10 cellular contexts compared by ENCODE assay signal in the genomic region with DNA sequence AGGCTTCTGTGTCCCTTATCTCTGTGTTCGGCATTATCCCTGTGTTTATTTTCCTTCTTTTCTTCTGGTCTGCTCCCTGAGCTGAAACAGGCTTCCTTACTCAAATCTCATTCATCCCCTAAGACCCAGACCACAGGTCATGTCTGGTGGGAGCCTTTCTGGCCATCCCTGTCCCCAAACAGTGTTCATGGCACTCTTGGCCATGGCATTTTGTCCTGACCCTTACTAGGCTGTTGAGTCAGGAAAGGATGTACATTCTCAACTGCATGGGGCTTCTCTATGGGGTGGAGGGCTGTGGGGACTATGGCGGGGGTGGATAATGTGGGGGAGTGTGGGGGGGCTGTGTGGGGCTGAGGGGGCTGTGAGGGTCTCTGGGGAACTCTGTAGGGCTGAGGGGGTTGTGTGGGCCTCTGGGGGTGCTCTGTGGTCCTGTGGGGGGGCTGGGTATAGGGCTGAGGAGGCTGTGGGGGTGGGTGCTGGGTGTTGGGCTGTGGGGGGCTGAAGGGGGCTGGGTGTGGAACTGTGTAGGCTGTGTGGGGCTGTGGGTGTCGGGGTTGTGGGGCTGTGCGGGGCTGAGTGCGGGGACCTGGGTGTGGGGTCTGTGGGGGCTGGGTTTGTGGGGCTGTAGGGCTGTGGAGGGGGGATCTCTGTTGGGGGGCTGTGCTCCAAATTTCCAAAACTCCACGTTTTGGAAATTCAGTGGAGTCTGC.
DNase-seq lines count a peak whose midpoint lies in the region; ATAC-seq and TF ChIP-seq lines count a peak whose summit lies in the region.
"Had no signal": no experiment of that assay in that cellular context is flagged by ENCODE, and none has a peak within 500 bp of the region (broad histone marks: within the 10 kb centered on the region; RNA-seq: fewer than 3 reads in every experiment).

No MANE protein-coding gene starts in this region.

- H3K9ac ChIP-seq in smooth muscle cell (ENCODE audit: low read depth): peak overlapping the region; percentile 87

- CTCF ChIA-PET in activated CD8-positive, alpha-beta T cell treated with anti-CD3 and anti-CD28 coated beads, Interleukin-2, amount 10 ng/mL, durations not matched to agents 7 days and 5 days (lab: Charles Lee): interaction anchor here (2.8 kb wide), 1 partner anchor 44 kb away, joined by 15 read pairs; no protein-coding TSS in a partner anchor

- H4K20me1 ChIP-seq in smooth muscle cell (ENCODE audit: low read depth): no peaks in the 10 kb centered on the region

- H3K27me3 Mint-ChIP-seq in activated CD8-positive, alpha-beta T cell treated with anti-CD3 and anti-CD28 coated beads, Interleukin-2, amount 10 ng/mL, durations not matched to agents 7 days and 5 days (ENCODE audit: low read depth): no peaks in the 10 kb centered on the region

- WGBS in smooth muscle cell (ENCODE audit: low lambda C conversion rate): 19% methylated on average over 2 of the region's 6 CpGs

- H3K4me1 ChIP-seq in smooth muscle cell (ENCODE audit: low read depth): no peaks in the 10 kb centered on the region

- H3K27ac Mint-ChIP-seq in activated CD8-positive, alpha-beta T cell treated with anti-CD3 and anti-CD28 coated beads, Interleukin-2, amount 10 ng/mL, durations not matched to agents 7 days and 5 days: no peak overlapping the region
- H3K27ac Mint-ChIP-seq: activated naive CD4-positive, alpha-beta T cell treated with anti-CD3 and anti-CD28 coated beads for 36 hours had no signal

- H3K4me3 Mint-ChIP-seq in activated CD8-positive, alpha-beta T cell treated with anti-CD3 and anti-CD28 coated beads, Interleukin-2, amount 10 ng/mL, durations not matched to agents 7 days and 5 days: peak overlapping the region; percentile 36

- in situ Hi-C loops in G401 (cut with HindIII; ENCODE audit: low sequenced_read_pairs): no loop called here

- H3K4me2 ChIP-seq in smooth muscle cell: peak overlapping the region; percentile 99

- no peak overlapping the region for H2AFZ ChIP-seq in smooth muscle cell (ENCODE audit: low read depth)

- H3K9me3 Mint-ChIP-seq in activated CD8-positive, alpha-beta T cell treated with anti-CD3 and anti-CD28 coated beads, Interleukin-2, amount 10 ng/mL, durations not matched to agents 7 days and 5 days (ENCODE audit: insufficient read depth): peaks cover 3% of the 10 kb centered on the region

- H3K4me1 Mint-ChIP-seq in activated CD8-positive, alpha-beta T cell treated with anti-CD3 and anti-CD28 coated beads, Interleukin-2, amount 10 ng/mL, durations not matched to agents 7 days and 5 days (ENCODE audit: low read depth): peaks cover 60% of the 10 kb centered on the region

- H3K79me2 ChIP-seq in smooth muscle cell (ENCODE audit: low read depth): no peaks in the 10 kb centered on the region

- ATAC-seq in activated CD8-positive, alpha-beta T cell treated with anti-CD3 and anti-CD28 coated beads, Interleukin-2, amount 10 ng/mL, durations not matched to agents 7 days and 5 days: no peak
- ATAC-seq in HG03135 (IDR thresholded peaks at IDR 0.05; ENCODE audit: unreplicated experiment): no peak

- peaks cover 15% of the 10 kb centered on the region for H3F3A ChIP-seq in smooth muscle cell (ENCODE audit: low read depth)

- DNase-seq in G401 (ENCODE audit: low spot score) (peak; percentile 28), islet precursor cell (peak; percentile 88), smooth muscle cell (lab: John Stamatoyannopoulos, UW; ENCODE audit: unreplicated experiment) (no peak), OCI-M1 (lab: John Stamatoyannopoulos, UW) (no peak), NCI-H1105 treated with DMSO at 0.1 percent for 48 hours (lab: John Stamatoyannopoulos, UW) (no peak)
- peak; percentile 17 for DNase-seq in activated CD8-positive, alpha-beta T cell treated with anti-CD3 and anti-CD28 coated beads, Interleukin-2, amount 10 ng/mL, durations not matched to agents 7 days and 5 days
- DNase-seq: activated naive CD4-positive, alpha-beta T cell treated with anti-CD3 and anti-CD28 coated beads for 36 hours; NCI-H187 treated with DMSO at 0.1 percent for 48 hours had no signal

- POLR2A ChIA-PET in activated CD8-positive, alpha-beta T cell treated with anti-CD3 and anti-CD28 coated beads, Interleukin-2, amount 10 ng/mL, durations not matched to agents 7 days and 5 days (lab: Charles Lee): interaction anchor here (0.9 to 2.3 kb wide), 3 partner anchors 44 to 68 kb away, joined by 3 to 46 read pairs (median 5); no protein-coding TSS in a partner anchor

- H3K36me3 ChIP-seq in smooth muscle cell (ENCODE audit: low read depth): no peaks in the 10 kb centered on the region

- H3K36me3 Mint-ChIP-seq in activated CD8-positive, alpha-beta T cell treated with anti-CD3 and anti-CD28 coated beads, Interleukin-2, amount 10 ng/mL, durations not matched to agents 7 days and 5 days (ENCODE audit: low read depth): peaks cover 18% of the 10 kb centered on the region

- H3K4me3 ChIP-seq in smooth muscle cell: peak overlapping the region; percentile 68

- H3K9me3 ChIP-seq in smooth muscle cell (replicated peaks; ENCODE audit: low read depth): no peaks in the 10 kb centered on the region

- H3K27ac ChIP-seq in smooth muscle cell (ENCODE audit: low read depth): peak overlapping the region; percentile 81
- H3K27ac ChIP-seq: epithelial cell of prostate had no signal

- H3K27me3 ChIP-seq in smooth muscle cell (ENCODE audit: low read depth): no peaks in the 10 kb centered on the region

- no peak for TF ChIP-seq CTCF in smooth muscle cell (IDR thresholded peaks at IDR 0.05; ENCODE audit: borderline replicate concordance, insufficient read depth, poor library complexity, severe bottlenecking)

Comparison
In these comparisons a context has a peak if more than half of its experiments do, and no peak if none do; other contexts are left out.
1. DNase-seq: peak in G401 (single experiment), activated CD8-positive, alpha-beta T cell treated with anti-CD3 and anti-CD28 coated beads, Interleukin-2, amount 10 ng/mL, durations not matched to agents 7 days and 5 days (single experiment) and islet precursor cell (single experiment); none in smooth muscle cell (single experiment), OCI-M1 (single experiment) and NCI-H1105 treated with DMSO at 0.1 percent for 48 hours (single experiment).